ENCODE assay signal across 1 cellular context in genomic region chr12:93570552-93571359, GRCh38.
TF ChIP-seq lines count a peak whose summit lies in the region.

No MANE protein-coding gene starts in this region.

TF ChIP-seq in HEK293, 187 proteins besides CTCF, POLR2A, EP300 and RAD21 (continued from another document and continues in another):
- peak; percentile 33; the same call in 1 of the 2 replicates for TF ChIP-seq ZNF394 (tag by site-specific recombination; IDR thresholded peaks at IDR 0.05; ENCODE audit: borderline replicate concordance)
- no peak for TF ChIP-seq AEBP2 (tag by site-specific recombination; IDR thresholded peaks at IDR 0.05; ENCODE audit: borderline replicate concordance)
- TF ChIP-seq REPIN1 (tag by site-specific recombination; IDR thresholded peaks at IDR 0.05; ENCODE audit: low read depth), result no peak
- TF ChIP-seq ZNF677 (tag by site-specific recombination; IDR thresholded peaks at IDR 0.05), result no peak
- peak; percentile 87; the same call in 1 of the 2 replicates for TF ChIP-seq ZNF610 (tag by site-specific recombination; IDR thresholded peaks at IDR 0.05; ENCODE audit: borderline replicate concordance)
- TF ChIP-seq SP7 (tag by site-specific recombination; IDR thresholded peaks at IDR 0.05), result peak; percentile 88
- no peak for TF ChIP-seq ZNF221 (tag by site-specific recombination; IDR thresholded peaks at IDR 0.05; ENCODE audit: borderline replicate concordance)
- TF ChIP-seq YY1 (tag by site-specific recombination; IDR thresholded peaks at IDR 0.05), result 0 out of 2 replicates have a peak, but pooled peaks have one; percentile 15
- TF ChIP-seq ZNF24 (tag by site-specific recombination; IDR thresholded peaks at IDR 0.05), result peak; percentile 81
- TF ChIP-seq ZNF132 (tag by site-specific recombination; IDR thresholded peaks at IDR 0.05; ENCODE audit: borderline replicate concordance), result no peak
- TF ChIP-seq ZBTB21 (tag by site-specific recombination; IDR thresholded peaks at IDR 0.05), result 0 out of 2 replicates have a peak, but pooled peaks have one; percentile 52
- TF ChIP-seq ZBTB1 (tag by site-specific recombination; IDR thresholded peaks at IDR 0.05), result peak; percentile 27; the same call in 1 of the 2 replicates
- TF ChIP-seq ZNF155 (tag by site-specific recombination; IDR thresholded peaks at IDR 0.05), result no peak
- TF ChIP-seq ZNF426 (tag by site-specific recombination; IDR thresholded peaks at IDR 0.05), result no peak
- TF ChIP-seq ZFP41 (tag by site-specific recombination; IDR thresholded peaks at IDR 0.05; ENCODE audit: borderline replicate concordance), result no peak
- TF ChIP-seq ZBTB7A (tag by site-specific recombination; IDR thresholded peaks at IDR 0.05; ENCODE audit: low read depth), result no peak
- no peak for TF ChIP-seq ZNF174 (tag by site-specific recombination; IDR thresholded peaks at IDR 0.05)
- TF ChIP-seq HOXA7 (CRISPR knock-in tag; IDR thresholded peaks at IDR 0.05; ENCODE audit: borderline replicate concordance), result no peak
- TF ChIP-seq HOXC10 (CRISPR knock-in tag; IDR thresholded peaks at IDR 0.05), result no peak
- no peak for TF ChIP-seq ZNF776 (tag by site-specific recombination; IDR thresholded peaks at IDR 0.05; ENCODE audit: borderline replicate concordance)
- TF ChIP-seq ZBTB17 (tag by site-specific recombination; IDR thresholded peaks at IDR 0.05), result peak; percentile 82
- peak; percentile 74 for TF ChIP-seq WT1 (tag by site-specific recombination; IDR thresholded peaks at IDR 0.05)
- no peak for TF ChIP-seq PRDM10 (tag by site-specific recombination; IDR thresholded peaks at IDR 0.05)
- TF ChIP-seq ZBTB26 (tag by site-specific recombination; optimal IDR thresholded peaks at IDR 0.05), result peak; percentile 98
- TF ChIP-seq ZSCAN4 (tag by site-specific recombination; IDR thresholded peaks at IDR 0.05), result no peak
- no peak for TF ChIP-seq ZNF555 (tag by site-specific recombination; conservative IDR thresholded peaks at IDR 0.05)
- TF ChIP-seq, protein P1, sequence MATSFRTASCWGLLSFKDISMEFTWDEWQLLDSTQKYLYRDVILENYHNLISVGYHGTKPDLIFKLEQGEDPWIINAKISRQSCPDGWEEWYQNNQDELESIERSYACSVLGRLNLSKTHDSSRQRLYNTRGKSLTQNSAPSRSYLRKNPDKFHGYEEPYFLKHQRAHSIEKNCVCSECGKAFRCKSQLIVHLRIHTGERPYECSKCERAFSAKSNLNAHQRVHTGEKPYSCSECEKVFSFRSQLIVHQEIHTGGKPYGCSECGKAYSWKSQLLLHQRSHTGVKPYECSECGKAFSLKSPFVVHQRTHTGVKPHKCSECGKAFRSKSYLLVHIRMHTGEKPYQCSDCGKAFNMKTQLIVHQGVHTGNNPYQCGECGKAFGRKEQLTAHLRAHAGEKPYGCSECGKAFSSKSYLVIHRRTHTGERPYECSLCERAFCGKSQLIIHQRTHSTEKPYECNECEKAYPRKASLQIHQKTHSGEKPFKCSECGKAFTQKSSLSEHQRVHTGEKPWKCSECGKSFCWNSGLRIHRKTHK (tag by site-specific recombination; IDR thresholded peaks at IDR 0.05), result no peak
- TF ChIP-seq ZNF843 (tag by site-specific recombination; IDR thresholded peaks at IDR 0.05), result peak; percentile 85
- TF ChIP-seq KLF7 (tag by site-specific recombination; IDR thresholded peaks at IDR 0.05; ENCODE audit: borderline replicate concordance), result peak; percentile 89
- peak; percentile 2 for TF ChIP-seq ZNF510 (tag by site-specific recombination; IDR thresholded peaks at IDR 0.05; ENCODE audit: insufficient replicate concordance)
- peak; percentile 86 for TF ChIP-seq ZFP37 (tag by site-specific recombination; IDR thresholded peaks at IDR 0.05)
- TF ChIP-seq ZNF169 (tag by site-specific recombination; IDR thresholded peaks at IDR 0.05), result 0 out of 2 replicates have a peak, but pooled peaks have one; percentile 31
- TF ChIP-seq HIC1 (tag by site-specific recombination; IDR thresholded peaks at IDR 0.05), result peak; percentile 71; the same call in 1 of the 2 replicates
- TF ChIP-seq ZNF366 (tag by site-specific recombination; conservative IDR thresholded peaks at IDR 0.05), result 0 out of 2 replicates have a peak, but pooled peaks have one; percentile 7
- TF ChIP-seq ZNF404 (tag by site-specific recombination; IDR thresholded peaks at IDR 0.05), result no peak
- TF ChIP-seq, protein P2, sequence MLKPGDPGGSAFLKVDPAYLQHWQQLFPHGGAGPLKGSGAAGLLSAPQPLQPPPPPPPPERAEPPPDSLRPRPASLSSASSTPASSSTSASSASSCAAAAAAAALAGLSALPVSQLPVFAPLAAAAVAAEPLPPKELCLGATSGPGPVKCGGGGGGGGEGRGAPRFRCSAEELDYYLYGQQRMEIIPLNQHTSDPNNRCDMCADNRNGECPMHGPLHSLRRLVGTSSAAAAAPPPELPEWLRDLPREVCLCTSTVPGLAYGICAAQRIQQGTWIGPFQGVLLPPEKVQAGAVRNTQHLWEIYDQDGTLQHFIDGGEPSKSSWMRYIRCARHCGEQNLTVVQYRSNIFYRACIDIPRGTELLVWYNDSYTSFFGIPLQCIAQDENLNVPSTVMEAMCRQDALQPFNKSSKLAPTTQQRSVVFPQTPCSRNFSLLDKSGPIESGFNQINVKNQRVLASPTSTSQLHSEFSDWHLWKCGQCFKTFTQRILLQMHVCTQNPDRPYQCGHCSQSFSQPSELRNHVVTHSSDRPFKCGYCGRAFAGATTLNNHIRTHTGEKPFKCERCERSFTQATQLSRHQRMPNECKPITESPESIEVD (tag by site-specific recombination; IDR thresholded peaks at IDR 0.05), result 0 out of 2 replicates have a peak, but pooled peaks have one; percentile 30
- TF ChIP-seq SALL2 (tag by site-specific recombination; IDR thresholded peaks at IDR 0.05; ENCODE audit: borderline replicate concordance), result no peak
- peak; percentile 60; the same call in 1 of the 2 replicates for TF ChIP-seq PRDM1 (tag by site-specific recombination; IDR thresholded peaks at IDR 0.05)
- TF ChIP-seq ZNF19 (tag by site-specific recombination; IDR thresholded peaks at IDR 0.05; ENCODE audit: low read depth), result no peak
- TF ChIP-seq ZNF585B (tag by site-specific recombination; IDR thresholded peaks at IDR 0.05), result no peak
- peak; percentile 80; the same call in 1 of the 2 replicates for TF ChIP-seq TCF7L2 (IDR thresholded peaks at IDR 0.05; ENCODE audit: borderline replicate concordance, low read depth, low read length)
- TF ChIP-seq ZNF138 (tag by site-specific recombination; IDR thresholded peaks at IDR 0.05; ENCODE audit: borderline replicate concordance), result no peak
- no peak for TF ChIP-seq ZNF791 (tag by site-specific recombination; IDR thresholded peaks at IDR 0.05)
- no peak for TF ChIP-seq ZNF704 (tag by site-specific recombination; IDR thresholded peaks at IDR 0.05)
- peak; percentile 49; the same call in 1 of the 2 replicates for TF ChIP-seq BCL11A (tag by site-specific recombination; IDR thresholded peaks at IDR 0.05; ENCODE audit: low read depth)
- peak; percentile 23; the same call in 1 of the 2 replicates for TF ChIP-seq ZNF341 (tag by site-specific recombination; IDR thresholded peaks at IDR 0.05; ENCODE audit: low read depth)
- TF ChIP-seq ZBTB8A (tag by site-specific recombination; IDR thresholded peaks at IDR 0.05), result peak; percentile 73
- no peak for TF ChIP-seq ZNF626 (tag by site-specific recombination; IDR thresholded peaks at IDR 0.05)
- no peak for TF ChIP-seq ZNF658 (tag by site-specific recombination; IDR thresholded peaks at IDR 0.05)
- TF ChIP-seq ZNF121 (tag by site-specific recombination; IDR thresholded peaks at IDR 0.05), result no peak
- peak; percentile 92 for TF ChIP-seq KLF10 (tag by site-specific recombination; IDR thresholded peaks at IDR 0.05)
- TF ChIP-seq ZNF747 (tag by site-specific recombination; IDR thresholded peaks at IDR 0.05), result no peak
- TF ChIP-seq ZNF621 (tag by site-specific recombination; IDR thresholded peaks at IDR 0.05), result no peak
- TF ChIP-seq ZNF777 (tag by site-specific recombination; IDR thresholded peaks at IDR 0.05; ENCODE audit: borderline replicate concordance), result no peak
- no peak; the same call in 1 of the 2 replicates for TF ChIP-seq OVOL3 (tag by site-specific recombination; IDR thresholded peaks at IDR 0.05)
